In genomic region chr11:105244157-105244820, GRCh38 we compare ENCODE assay signal across 10 cellular contexts.
DNase-seq lines count a peak whose midpoint lies in the region; FAIRE-seq and TF ChIP-seq lines count a peak whose summit lies in the region.
"Had no signal": no experiment of that assay in that cellular context is flagged by ENCODE, and none has a peak within 500 bp of the region (broad histone marks: within the 10 kb centered on the region; RNA-seq: fewer than 3 reads in every experiment).

No MANE protein-coding gene starts in this region.

- H3K4me3 ChIP-seq in astrocyte (ENCODE audit: insufficient read depth, low read depth, low read length), result no peak overlapping the region

- H3K79me2 ChIP-seq in astrocyte (ENCODE audit: insufficient read depth, low read length), result no peaks in the 10 kb centered on the region

- peak overlapping the region; percentile 26 for H3K9ac ChIP-seq in astrocyte (ENCODE audit: low read length)

- peaks cover 8% of the 10 kb centered on the region for H3K4me1 ChIP-seq in astrocyte (ENCODE audit: insufficient read depth, low read length)

- no peaks in the 10 kb centered on the region for H3K36me3 Mint-ChIP-seq in astrocyte (ENCODE audit: low read depth, unreplicated experiment)
- H3K36me3 Mint-ChIP-seq: activated naive CD4-positive, alpha-beta T cell treated with anti-CD3 and anti-CD28 coated beads, Interleukin-2, amount 50 U/mL, for 24 hours; CD4-positive, CD25-positive, alpha-beta regulatory T cell had no signal

- H3K4me1 Mint-ChIP-seq in astrocyte (ENCODE audit: low read depth, unreplicated experiment), result peaks cover 15% of the 10 kb centered on the region
- H3K4me1 Mint-ChIP-seq: activated naive CD4-positive, alpha-beta T cell treated with anti-CD3 and anti-CD28 coated beads, Interleukin-2, amount 50 U/mL, for 24 hours; CD4-positive, CD25-positive, alpha-beta regulatory T cell had no signal

- no peak overlapping the region for H3K4me3 Mint-ChIP-seq in astrocyte (ENCODE audit: unreplicated experiment)
- H3K4me3 Mint-ChIP-seq: activated naive CD4-positive, alpha-beta T cell treated with anti-CD3 and anti-CD28 coated beads, Interleukin-2, amount 50 U/mL, for 24 hours; CD4-positive, CD25-positive, alpha-beta regulatory T cell had no signal

- H4K20me1 ChIP-seq in astrocyte (ENCODE audit: insufficient read depth, low read length), result no peaks in the 10 kb centered on the region

- H3K9me3 ChIP-seq in astrocyte (ENCODE audit: insufficient read depth, low read depth, low read length), result no peaks in the 10 kb centered on the region

- no peaks in the 10 kb centered on the region for H3K9me3 Mint-ChIP-seq in astrocyte (ENCODE audit: unreplicated experiment)
- H3K9me3 Mint-ChIP-seq: activated naive CD4-positive, alpha-beta T cell treated with anti-CD3 and anti-CD28 coated beads, Interleukin-2, amount 50 U/mL, for 24 hours had no signal

- no peaks in the 10 kb centered on the region for H3K27me3 ChIP-seq in astrocyte (ENCODE audit: insufficient read depth, low read length)

- H3K27ac Mint-ChIP-seq in astrocyte (ENCODE audit: unreplicated experiment), result peak overlapping the region; percentile 42
- H3K27ac Mint-ChIP-seq: activated naive CD4-positive, alpha-beta T cell treated with anti-CD3 and anti-CD28 coated beads, Interleukin-2, amount 50 U/mL, for 24 hours; CD4-positive, CD25-positive, alpha-beta regulatory T cell had no signal

- FAIRE-seq in astrocyte (lab: Jason Lieb, UNC) (peak; percentile 29), islet of Langerhans (lab: Jason Lieb, UNC) (peak; percentile 99)

- no peaks in the 10 kb centered on the region for H3K36me3 ChIP-seq in astrocyte (ENCODE audit: insufficient read depth, low read length)

- peak overlapping the region; percentile 75 for H3K4me2 ChIP-seq in astrocyte (ENCODE audit: low read length)

- DNase-seq in 8988T (peak; percentile 11), HT-29 (ENCODE audit: low spot score) (peak; percentile 51), astrocyte (ENCODE audit: low read depth) (peak; percentile 96), anterior cingulate cortex (lab: John Stamatoyannopoulos, UW) (no peak), OCI-M1 (lab: John Stamatoyannopoulos, UW) (no peak), NCI-H2081 treated with DMSO at 0.1 percent for 48 hours (lab: John Stamatoyannopoulos, UW) (no peak), NCI-H524 (lab: John Stamatoyannopoulos, UW) (no peak)
- DNase-seq: CD4-positive, CD25-positive, alpha-beta regulatory T cell had no signal

- no peak overlapping the region for H2AFZ ChIP-seq in astrocyte (ENCODE audit: low read depth, low read length)

- TF ChIP-seq CTCF in astrocyte (IDR thresholded peaks at IDR 0.05; ENCODE audit: insufficient read depth, low read depth, low read length), result no peak

- H3K27ac ChIP-seq in astrocyte (ENCODE audit: low read depth, low read length), result peak overlapping the region; percentile 58

- no peaks in the 10 kb centered on the region for H3K27me3 Mint-ChIP-seq in astrocyte (ENCODE audit: low read depth, unreplicated experiment)

Comparison
In these comparisons a context has a peak if more than half of its experiments do, and no peak if none do; other contexts are left out.
1. DNase-seq: peak in 8988T (single experiment), HT-29 (single experiment) and astrocyte (single experiment); none in anterior cingulate cortex (0 of 58), OCI-M1 (single experiment), NCI-H2081 treated with DMSO at 0.1 percent for 48 hours (single experiment) and NCI-H524 (0 of 2).